Comparison of ENCODE assay signal across 21 cellular contexts in genomic region chrX:52277666-52278065, GRCh38.
"Had no signal": no experiment of that assay in that cellular context is flagged by ENCODE, and none has a peak within 500 bp of the region (broad histone marks: within the 10 kb centered on the region; RNA-seq: fewer than 3 reads in every experiment).

No MANE protein-coding gene starts in this region.

- H3K27ac ChIP-seq: ascending aorta, body of pancreas, Peyer's patch had no signal

- H3K9me3 ChIP-seq: ascending aorta, Peyer's patch had no signal

- H3K27me3 ChIP-seq: body of pancreas, Peyer's patch had no signal

- DNase-seq: activated CD4-positive, alpha-beta T cell treated with anti-CD3 and anti-CD28 coated beads for 4 hours; activated CD8-positive, alpha-beta memory T cell treated with anti-CD3 and anti-CD28 coated beads, Interleukin-2, amount 50 U/mL, for 48 hours; activated CD8-positive, alpha-beta T cell treated with anti-CD3 and anti-CD28 coated beads, Interleukin-2, amount 10 ng/mL, durations not matched to agents 7 days and 5 days; activated effector memory CD4-positive, alpha-beta T cell treated with anti-CD3 and anti-CD28 coated beads, Interleukin-2, amount 50 U/mL, for 16 hours; activated naive CD4-positive, alpha-beta T cell treated with Interleukin-2 at 50 U/mL for 16 hours; activated naive CD8-positive, alpha-beta T cell treated with anti-CD3 and anti-CD28 coated beads, Interleukin-2, amount 50 U/mL, for 24 hours; activated T-cell treated with anti-CD3 and anti-CD28 coated beads, Interleukin-2, amount 50 U/mL, for 4 hours; amniotic stem cell; body of pancreas; Karpas-422; NCI-H146; NCI-H187 treated with DMSO at 0.1 percent for 48 hours; NCI-H345; NCI-H510A; NCI-H526 treated with DMSO at 0.1 percent for 48 hours; NCI-H82; OCI-M1; Peyer's patch; SHP77 treated with DMSO at 0.1 percent for 48 hours had no signal

- H3K4me3 ChIP-seq: ascending aorta, body of pancreas, K562, Peyer's patch had no signal

- H3K36me3 ChIP-seq: ascending aorta, Peyer's patch had no signal

- FAIRE-seq: K562 had no signal

- H3K4me1 ChIP-seq: ascending aorta, Peyer's patch had no signal
